In the genomic region with DNA sequence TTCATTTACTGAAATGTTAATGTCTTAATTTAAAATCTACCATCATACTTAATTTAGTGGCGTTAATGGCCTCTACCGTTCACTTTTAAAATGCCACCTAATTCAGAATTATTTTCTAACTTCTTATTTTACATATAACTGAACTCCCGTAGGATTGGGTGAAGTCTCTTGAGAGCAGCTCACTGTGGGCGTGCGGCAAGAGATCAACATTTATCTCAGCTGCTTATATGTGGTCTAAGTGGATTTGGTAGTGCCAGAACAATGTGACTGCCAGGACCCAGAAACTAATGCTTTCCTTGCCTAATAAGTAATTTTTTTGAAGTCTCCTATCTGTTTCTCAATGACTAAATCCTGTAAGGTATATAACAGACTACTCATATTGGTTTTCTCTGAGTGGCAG, we compare ENCODE assay signal across 15 cellular contexts. TPM values are rescaled to one million over a fixed set of nuclear protein-coding genes. Genes with fewer than 3 reads are reported as not detected.
DNase-seq lines count a peak whose midpoint lies in the region; ATAC-seq and TF ChIP-seq lines count a peak whose summit lies in the region.
"Had no signal": no experiment of that assay in that cellular context is flagged by ENCODE, and none has a peak within 500 bp of the region (broad histone marks: within the 10 kb centered on the region; RNA-seq: fewer than 3 reads in every experiment).

No MANE protein-coding gene starts in this region.

- 87 to 91% methylated on average over 5 of the region's 5 CpGs for WGBS in body of pancreas, 2 donors

- H3K4me3 Mint-ChIP-seq in WTC11 = no peak overlapping the region
- H3K4me3 Mint-ChIP-seq: activated CD4-positive, alpha-beta T cell treated with anti-CD3 and anti-CD28 coated beads, Interleukin-2, amount 10 ng/mL, durations not matched to agents 24 days and 14 days; activated T-helper 1 cell treated with anti-CD3 and anti-CD28 coated beads, Interleukin-12 subunit alpha, Interleukin-12 subunit beta, Interleukin-2, Interleukin-4 antibody, amounts not matched to agents 30 ng/mL and 10 ng/mL and 1 ng/mL, durations not matched to agents 14 hours and 24 hours and 36 hours; CD8-positive, alpha-beta memory T cell; T-cell had no signal

- peaks cover 15% of the 10 kb centered on the region for H3K4me1 Mint-ChIP-seq in WTC11

- POLR2A ChIA-PET in WTC11 (lab: Charles Lee) = no interaction called here

- TF ChIP-seq CTCF in choroid plexus epithelial cell (conservative IDR thresholded peaks at IDR 0.05; ENCODE audit: low read depth, low read length) (no peak), left lung (IDR thresholded peaks at IDR 0.05) (no peak), uterus (IDR thresholded peaks at IDR 0.05) (no peak), WTC11 (IDR thresholded peaks at IDR 0.05) (no peak), body of pancreas (IDR thresholded peaks at IDR 0.05) (no peak)

- H3K36me3 ChIP-seq in SJSA1 = no peaks in the 10 kb centered on the region
- no peaks in the 10 kb centered on the region for H3K36me3 ChIP-seq in left lung
- H3K36me3 ChIP-seq in uterus = no peaks in the 10 kb centered on the region
- no peaks in the 10 kb centered on the region for H3K36me3 ChIP-seq in body of pancreas (replicated peaks in 1 of 2; ENCODE audit: insufficient read depth in 1 of 2, low read depth in 2 of 2)

- H3K36me3 Mint-ChIP-seq in WTC11 = no peaks in the 10 kb centered on the region
- H3K36me3 Mint-ChIP-seq: CD8-positive, alpha-beta memory T cell; T-cell had no signal

- H3K27me3 ChIP-seq in SJSA1 (replicated peaks) (no peaks in the 10 kb centered on the region), left lung (no peaks in the 10 kb centered on the region), uterus (no peaks in the 10 kb centered on the region), body of pancreas (no peaks in the 10 kb centered on the region)

- H3K4me1 ChIP-seq in SJSA1 (replicated peaks) (peaks cover 14% of the 10 kb centered on the region), left lung (peaks cover 0 to 10% of the 10 kb centered on the region in 2 donors), uterus (no peaks in the 10 kb centered on the region), body of pancreas (peaks cover 7% of the 10 kb centered on the region)

- peak in 1 of 2 experiments; percentile 47 for DNase-seq in SJSA1 (ENCODE audit: low read depth in 1 of 2, low spot score in 2 of 2)
- peak; percentile 90 for DNase-seq in choroid plexus epithelial cell (ENCODE audit: low read depth)
- DNase-seq in left lung = no peak
- DNase-seq in uterus = no peak
- no peak for DNase-seq in WTC11 (ENCODE audit: low spot score)
- no peak for DNase-seq in body of pancreas
- DNase-seq in hepatic stellate cell (ENCODE audit: low spot score) = no peak
- DNase-seq: activated CD4-positive, alpha-beta T cell treated with anti-CD3 and anti-CD28 coated beads, Interleukin-2, amount 10 ng/mL, durations not matched to agents 24 days and 14 days; CD8-positive, alpha-beta memory T cell; central memory CD4-positive, alpha-beta T cell; KG1; NCI-H2029; T-cell had no signal

- H3K4me3 ChIP-seq in SJSA1 = no peak overlapping the region
- H3K4me3 ChIP-seq in choroid plexus epithelial cell (ENCODE audit: low read depth, low read length) = no peak overlapping the region
- no peak overlapping the region for H3K4me3 ChIP-seq in left lung
- H3K4me3 ChIP-seq in uterus = no peak overlapping the region
- H3K4me3 ChIP-seq in body of pancreas = no peak overlapping the region

- CTCF ChIA-PET in WTC11 (lab: Charles Lee) = no interaction called here

- no peaks in the 10 kb centered on the region for H3K27me3 Mint-ChIP-seq in WTC11 (ENCODE audit: low read depth)
- H3K27me3 Mint-ChIP-seq: activated CD4-positive, alpha-beta T cell treated with anti-CD3 and anti-CD28 coated beads, Interleukin-2, amount 10 ng/mL, durations not matched to agents 24 days and 14 days; CD8-positive, alpha-beta memory T cell; T-cell had no signal

- ATAC-seq in left lung = peak; percentile 26
- no peak for ATAC-seq in WTC11
- no peak for ATAC-seq in body of pancreas
- ATAC-seq: T-cell had no signal

- TF ChIP-seq POLR2A in uterus (IDR thresholded peaks at IDR 0.05) = no peak
- no peak for TF ChIP-seq POLR2A in body of pancreas (IDR thresholded peaks at IDR 0.05)

- H3K27ac ChIP-seq in SJSA1 = peak overlapping the region; percentile 24
- peak overlapping the region in 1 of 2 donors; percentile 47 for H3K27ac ChIP-seq in left lung
- H3K27ac ChIP-seq in uterus = peak overlapping the region; percentile 32 to 61
- no peak overlapping the region for H3K27ac ChIP-seq in body of pancreas
- H3K27ac ChIP-seq: epithelial cell of prostate had no signal

- H3K27ac Mint-ChIP-seq in WTC11 = no peak overlapping the region
- H3K27ac Mint-ChIP-seq: activated CD4-positive, alpha-beta T cell treated with anti-CD3 and anti-CD28 coated beads, Interleukin-2, amount 10 ng/mL, durations not matched to agents 24 days and 14 days; activated T-helper 1 cell treated with anti-CD3 and anti-CD28 coated beads, Interleukin-12 subunit alpha, Interleukin-12 subunit beta, Interleukin-2, Interleukin-4 antibody, amounts not matched to agents 30 ng/mL and 10 ng/mL and 1 ng/mL, durations not matched to agents 14 hours and 24 hours and 36 hours; CD8-positive, alpha-beta memory T cell; T-cell had no signal

- H3K9me3 ChIP-seq in SJSA1 (replicated peaks) (no peaks in the 10 kb centered on the region), left lung (no peaks in the 10 kb centered on the region), uterus (no peaks in the 10 kb centered on the region), body of pancreas (no peaks in the 10 kb centered on the region)

- intact Hi-C loops in left lung (cut with DNase I) (no loop called here), uterus (cut with DNase I; ENCODE audit: low total_unique reads) (no loop called here), body of pancreas (cut with DNase I) (no loop called here)

- H3K9me3 Mint-ChIP-seq in WTC11 = no peaks in the 10 kb centered on the region
- H3K9me3 Mint-ChIP-seq: activated CD4-positive, alpha-beta T cell treated with anti-CD3 and anti-CD28 coated beads, Interleukin-2, amount 10 ng/mL, durations not matched to agents 24 days and 14 days; activated T-helper 1 cell treated with anti-CD3 and anti-CD28 coated beads, Interleukin-12 subunit alpha, Interleukin-12 subunit beta, Interleukin-2, Interleukin-4 antibody, amounts not matched to agents 30 ng/mL and 10 ng/mL and 1 ng/mL, durations not matched to agents 14 hours and 24 hours and 36 hours; CD8-positive, alpha-beta memory T cell; T-cell had no signal

TF ChIP-seq in WTC11, 78 proteins besides CTCF, POLR2A, EP300 and RAD21 (continues in another document):
- TF ChIP-seq STAT6 (CRISPR knock-in tag; conservative IDR thresholded peaks at IDR 0.05; ENCODE audit: low read depth) (no peak), ELF4 (CRISPR knock-in tag; IDR thresholded peaks at IDR 0.05; ENCODE audit: low read depth) (no peak), ATF2 (CRISPR knock-in tag; IDR thresholded peaks at IDR 0.05; ENCODE audit: borderline replicate concordance, low read depth) (no peak), ZNF416 (CRISPR knock-in tag; IDR thresholded peaks at IDR 0.05) (no peak), CREB1 (CRISPR knock-in tag; IDR thresholded peaks at IDR 0.05) (no peak), ATF1 (CRISPR knock-in tag; IDR thresholded peaks at IDR 0.05) (no peak)
- TF ChIP-seq, protein P1, sequence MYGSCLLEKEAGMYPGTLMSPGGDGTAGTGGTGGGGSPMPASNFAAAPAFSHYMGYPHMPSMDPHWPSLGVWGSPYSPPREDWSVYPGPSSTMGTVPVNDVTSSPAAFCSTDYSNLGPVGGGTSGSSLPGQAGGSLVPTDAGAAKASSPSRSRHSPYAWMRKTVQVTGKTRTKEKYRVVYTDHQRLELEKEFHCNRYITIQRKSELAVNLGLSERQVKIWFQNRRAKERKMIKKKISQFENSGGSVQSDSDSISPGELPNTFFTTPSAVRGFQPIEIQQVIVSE (CRISPR knock-in tag; IDR thresholded peaks at IDR 0.05; ENCODE audit: borderline replicate concordance) = no peak

RNA-seq across cellular contexts. Expression of gene NFE2L2, which starts 11.1 kb away (rescaled TPM):
- total RNA-seq in SJSA1 (2014; rRNA removed; shearing (Covaris generic)) = 65.8 and 119 TPM in 2 replicates
- 100 to 1,000 TPM in 1 of 2 donors, 10 to 100 TPM in 1; 98.4 to 104 TPM for total RNA-seq in left lung
- 100 to 1,000 TPM in 1 of 4 donors, 10 to 100 TPM in 3; 53.0 to 148 (median 90.0) TPM for total RNA-seq in uterus
- total RNA-seq in WTC11 (2021) = 21.4 to 26.3 TPM (median 22.7 TPM) in 3 replicates
- total RNA-seq in body of pancreas = 10 to 100 TPM; 45.1 to 55.4 TPM

Comparison
In these comparisons a context has a peak if more than half of its experiments do, and no peak if none do; other contexts are left out.
1. H3K27ac ChIP-seq: peak in SJSA1 (single experiment) and uterus (2 of 2); none in body of pancreas (0 of 4).